Comparison of ENCODE assay signal across 23 cellular contexts in the genomic region with DNA sequence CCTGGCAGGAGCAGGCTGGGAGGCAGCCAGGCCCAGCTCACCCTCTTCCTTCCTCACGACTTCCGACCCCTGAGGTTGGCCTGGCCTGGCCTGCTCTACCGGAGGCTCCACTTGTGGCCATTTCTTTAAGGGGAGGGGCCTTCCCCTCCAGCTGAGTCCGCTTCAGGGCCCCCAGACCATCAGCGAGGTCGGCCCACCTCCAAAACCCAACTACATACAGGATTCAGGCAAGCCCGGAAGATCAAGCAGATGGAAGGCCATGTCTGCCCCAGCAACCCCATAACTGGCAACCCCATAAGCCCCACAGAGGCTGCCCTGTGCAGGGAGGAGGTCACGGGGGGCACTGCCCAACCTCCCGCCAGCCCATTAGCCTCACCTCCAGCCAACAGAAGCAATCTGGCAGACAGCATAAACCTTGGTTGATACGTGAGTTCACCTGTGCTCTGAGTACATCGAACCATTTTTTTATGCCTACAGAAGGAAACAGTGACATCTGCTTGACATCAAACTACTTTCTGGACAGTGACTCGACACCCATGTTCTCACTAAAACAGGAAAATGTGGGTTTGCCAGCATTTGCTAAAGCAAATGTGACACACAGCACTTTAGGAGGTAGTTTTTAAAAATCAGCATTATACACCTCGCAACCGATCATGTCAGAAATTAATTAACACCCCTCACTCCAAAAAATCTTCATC.
DNase-seq lines count a peak whose midpoint lies in the region; ATAC-seq and TF ChIP-seq lines count a peak whose summit lies in the region.
"Had no signal": no experiment of that assay in that cellular context is flagged by ENCODE, and none has a peak within 500 bp of the region (broad histone marks: within the 10 kb centered on the region; RNA-seq: fewer than 3 reads in every experiment).

No MANE protein-coding gene starts in this region.

- H3K4me3 Mint-ChIP-seq in activated CD8-positive, alpha-beta memory T cell treated with anti-CD3 and anti-CD28 coated beads, Interleukin-2, amount 10 ng/mL, durations not matched to agents 7 days and 5 days = no peak overlapping the region
- H3K4me3 Mint-ChIP-seq in endodermal cell = no peak overlapping the region
- H3K4me3 Mint-ChIP-seq: B cell; effector memory CD8-positive, alpha-beta T cell; immature natural killer cell; mesothelial cell of epicardium; naive thymus-derived CD8-positive, alpha-beta T cell had no signal

- peaks cover 26% of the 10 kb centered on the region for H3K36me3 Mint-ChIP-seq in activated CD8-positive, alpha-beta memory T cell treated with anti-CD3 and anti-CD28 coated beads, Interleukin-2, amount 10 ng/mL, durations not matched to agents 7 days and 5 days
- H3K36me3 Mint-ChIP-seq in endodermal cell (ENCODE audit: low read depth) = peaks cover 10% of the 10 kb centered on the region

- H3K9me3 Mint-ChIP-seq in activated CD8-positive, alpha-beta memory T cell treated with anti-CD3 and anti-CD28 coated beads, Interleukin-2, amount 10 ng/mL, durations not matched to agents 7 days and 5 days (ENCODE audit: low read depth) = peaks cover 8% of the 10 kb centered on the region
- peaks cover 14% of the 10 kb centered on the region for H3K9me3 Mint-ChIP-seq in endodermal cell
- H3K9me3 Mint-ChIP-seq: effector memory CD8-positive, alpha-beta T cell had no signal

- peak; percentile 6 for DNase-seq in activated CD8-positive, alpha-beta memory T cell treated with anti-CD3 and anti-CD28 coated beads, Interleukin-2, amount 50 U/mL, for 4 hours
- no peak for DNase-seq in activated CD8-positive, alpha-beta memory T cell treated with anti-CD3 and anti-CD28 coated beads, Interleukin-2, amount 10 ng/mL, durations not matched to agents 7 days and 5 days
- DNase-seq in NCI-H2171 treated with DMSO at 0.1 percent for 48 hours (lab: John Stamatoyannopoulos, UW) (peak; percentile 67), endodermal cell (no peak), NCI-H2107 (lab: John Stamatoyannopoulos, UW) (no peak), retina (no peak), left lobe of liver (ENCODE audit: low spot score) (no peak)
- DNase-seq in stimulated activated naive CD8-positive, alpha-beta T cell treated with anti-CD3 and anti-CD28 coated beads, Interleukin-15, Interleukin-2, amounts not matched to agents 100 U/mL and 50 U/mL, for 24 hours = no peak
- DNase-seq: amniotic stem cell; effector memory CD8-positive, alpha-beta T cell; foreskin melanocyte; GDM1; immature natural killer cell; naive thymus-derived CD8-positive, alpha-beta T cell; NCI-H2081; NCI-H446; NCI-H82; T1000 had no signal

- no peaks in the 10 kb centered on the region for H3K36me3 ChIP-seq in endodermal cell (ENCODE audit: control insufficient read depth, insufficient read depth, low read length)

- no peak overlapping the region for H3K4me3 ChIP-seq in endodermal cell (ENCODE audit: low read length)
- H3K4me3 ChIP-seq: coronary artery had no signal

- no peaks in the 10 kb centered on the region for H3K4me1 ChIP-seq in endodermal cell (ENCODE audit: control insufficient read depth, insufficient read depth, low read length)

- H3K4me1 Mint-ChIP-seq in activated CD8-positive, alpha-beta memory T cell treated with anti-CD3 and anti-CD28 coated beads, Interleukin-2, amount 10 ng/mL, durations not matched to agents 7 days and 5 days = peaks cover 2% of the 10 kb centered on the region
- H3K4me1 Mint-ChIP-seq in endodermal cell = no peaks in the 10 kb centered on the region
- H3K4me1 Mint-ChIP-seq: B cell, mesothelial cell of epicardium had no signal

- no peak overlapping the region for H3K9ac ChIP-seq in endodermal cell (ENCODE audit: extremely low read depth, low read length, poor library complexity, severe bottlenecking)

- no peaks in the 10 kb centered on the region for H3K27me3 ChIP-seq in endodermal cell (ENCODE audit: control insufficient read depth, insufficient read depth, low read length, poor library complexity, severe bottlenecking)

- 94 to 97% methylated on average over 5 to 14 of the region's 14 CpGs for WGBS in endodermal cell (ENCODE audit: insufficient coverage in 1 of 2, insufficient read length in 1 of 2), 2 experiments

- CTCF ChIA-PET in activated CD8-positive, alpha-beta memory T cell treated with anti-CD3 and anti-CD28 coated beads, Interleukin-2, amount 10 ng/mL, durations not matched to agents 7 days and 5 days (lab: Charles Lee) = no interaction called here

- H3K27me3 Mint-ChIP-seq in activated CD8-positive, alpha-beta memory T cell treated with anti-CD3 and anti-CD28 coated beads, Interleukin-2, amount 10 ng/mL, durations not matched to agents 7 days and 5 days = no peaks in the 10 kb centered on the region
- no peaks in the 10 kb centered on the region for H3K27me3 Mint-ChIP-seq in endodermal cell (ENCODE audit: insufficient read depth)
- H3K27me3 Mint-ChIP-seq: B cell; effector memory CD8-positive, alpha-beta T cell; naive thymus-derived CD8-positive, alpha-beta T cell had no signal

- H3K27ac Mint-ChIP-seq in activated CD8-positive, alpha-beta memory T cell treated with anti-CD3 and anti-CD28 coated beads, Interleukin-2, amount 10 ng/mL, durations not matched to agents 7 days and 5 days = no peak overlapping the region
- H3K27ac Mint-ChIP-seq in endodermal cell = peak overlapping the region; percentile 42
- H3K27ac Mint-ChIP-seq: B cell; effector memory CD8-positive, alpha-beta T cell; immature natural killer cell; mesothelial cell of epicardium had no signal

- ATAC-seq in activated CD8-positive, alpha-beta memory T cell treated with anti-CD3 and anti-CD28 coated beads, Interleukin-2, amount 10 ng/mL, durations not matched to agents 7 days and 5 days = no peak
- peak; percentile 9 for ATAC-seq in stimulated activated naive CD8-positive, alpha-beta T cell treated with anti-CD3 and anti-CD28 coated beads, Interleukin-15, Interleukin-2, amounts not matched to agents 100 U/mL and 50 U/mL, for 24 hours
- no peak for ATAC-seq in left lobe of liver
- ATAC-seq: effector memory CD8-positive, alpha-beta T cell; esophagus mucosa; naive thymus-derived CD8-positive, alpha-beta T cell; sciatic nerve had no signal

- no peak overlapping the region for H3K27ac ChIP-seq in endodermal cell (ENCODE audit: low read depth, low read length)
- H3K27ac ChIP-seq: coronary artery had no signal

- TF ChIP-seq CTCF in endodermal cell (conservative IDR thresholded peaks at IDR 0.05) = no peak

- peaks cover 16% of the 10 kb centered on the region for H3K9me3 ChIP-seq in endodermal cell (ENCODE audit: control insufficient read depth, low read length)

Comparison
In these comparisons a context has a peak if more than half of its experiments do, and no peak if none do; other contexts are left out.
1. DNase-seq: peak in activated CD8-positive, alpha-beta memory T cell treated with anti-CD3 and anti-CD28 coated beads, Interleukin-2, amount 50 U/mL, for 4 hours (single experiment) and NCI-H2171 treated with DMSO at 0.1 percent for 48 hours (single experiment); none in activated CD8-positive, alpha-beta memory T cell treated with anti-CD3 and anti-CD28 coated beads, Interleukin-2, amount 10 ng/mL, durations not matched to agents 7 days and 5 days (single experiment), endodermal cell (single experiment), stimulated activated naive CD8-positive, alpha-beta T cell treated with anti-CD3 and anti-CD28 coated beads, Interleukin-15, Interleukin-2, amounts not matched to agents 100 U/mL and 50 U/mL, for 24 hours (single experiment), NCI-H2107 (single experiment), retina (single experiment) and left lobe of liver (single experiment).